In genomic region chr9:16030513-16031185, GRCh38 we compare ENCODE assay signal across 8 cellular contexts.
DNase-seq lines count a peak whose midpoint lies in the region; ATAC-seq and TF ChIP-seq lines count a peak whose summit lies in the region.

No MANE protein-coding gene starts in this region.

- H3K4me3 ChIP-seq in Panc1 (ENCODE audit: low read depth in 2 of 2, low read length in 2 of 2) (no peak overlapping the region), psoas muscle (no peak overlapping the region)

- CTCF ChIA-PET in Panc1 (lab: Charles Lee) = no interaction called here

- POLR2A ChIA-PET in Panc1 (lab: Charles Lee) = no interaction called here

- H3K27ac ChIP-seq in Panc1 (ENCODE audit: low read length) = no peak overlapping the region
- no peak overlapping the region for H3K27ac ChIP-seq in foreskin keratinocyte
- no peak overlapping the region for H3K27ac ChIP-seq in psoas muscle

- intact Hi-C loops in Panc1 (cut with micrococcal nuclease; ENCODE audit: unreplicated experiment) = no loop called here
- intact Hi-C loops in psoas muscle (cut with DNase I) = no loop called here

- H3K36me3 ChIP-seq in Panc1 (ENCODE audit: control insufficient read depth, insufficient read depth, low read length) = no peaks in the 10 kb centered on the region
- H3K36me3 ChIP-seq in psoas muscle (ENCODE audit: insufficient read depth in 1 of 2, low read depth in 1 of 2) = no peaks in the 10 kb centered on the region

- peak; percentile 95 for ATAC-seq in HG02798 (IDR thresholded peaks at IDR 0.05; ENCODE audit: poor library complexity, unreplicated experiment)
- ATAC-seq in Panc1 = peak; percentile 84; the same call in 1 of the 2 replicates
- ATAC-seq in foreskin keratinocyte = peak; percentile 81
- ATAC-seq in psoas muscle = no peak

- WGBS in psoas muscle, 3 donors = 88 to 93% (median 90%) methylated on average over 8 of the region's 8 CpGs

- DNase-seq in activated CD8-positive, alpha-beta memory T cell treated with anti-CD3 and anti-CD28 coated beads for 48 hours (ENCODE audit: low read depth in 2 of 3, low spot score in 2 of 3) = peak in 2 of 3 experiments; percentile 9 to 12
- no peak for DNase-seq in activated CD8-positive, alpha-beta memory T cell treated with anti-CD3 and anti-CD28 coated beads for 24 hours
- DNase-seq in Panc1 (ENCODE audit: low read depth, low spot score) (peak; percentile 10), foreskin keratinocyte (peak; percentile 47 to 71), NCI-H774 (lab: John Stamatoyannopoulos, UW) (no peak), psoas muscle (no peak), DMS79 (lab: John Stamatoyannopoulos, UW) (no peak)

- BruUV-seq in Panc1 (replicated peaks; lab: Mats Ljungman, UMichigan) = no TSS peak

- in situ Hi-C loops in Panc1 (cut with HindIII; ENCODE audit: low pct_unique_long_range_greater_than_20kb, low sequenced_read_pairs) = no loop called here

- H3K27me3 ChIP-seq in Panc1 (ENCODE audit: control insufficient read depth, insufficient read depth, low read length) (no peaks in the 10 kb centered on the region), foreskin keratinocyte (no peaks in the 10 kb centered on the region), psoas muscle (ENCODE audit: insufficient read depth in 3 of 3, low read length in 2 of 3) (peaks cover 0 to 1% (median 0%) of the 10 kb centered on the region in 3 donors)

- TF ChIP-seq CTCF in Panc1 (IDR thresholded peaks at IDR 0.05) (no peak), foreskin keratinocyte (conservative IDR thresholded peaks at IDR 0.05) (no peak), psoas muscle (IDR thresholded peaks at IDR 0.05) (no peak)

- H3K9me3 ChIP-seq in Panc1 (ENCODE audit: control insufficient read depth, insufficient read depth, low read depth, low read length) = no peaks in the 10 kb centered on the region
- H3K9me3 ChIP-seq in psoas muscle = no peaks in the 10 kb centered on the region

- no peaks in the 10 kb centered on the region for H3K4me1 ChIP-seq in Panc1 (ENCODE audit: control insufficient read depth, insufficient read depth, low read length)
- H3K4me1 ChIP-seq in foreskin keratinocyte = peaks cover 10% of the 10 kb centered on the region
- H3K4me1 ChIP-seq in psoas muscle = no peaks in the 10 kb centered on the region

Comparison
In these comparisons a context has a peak if more than half of its experiments do, and no peak if none do; other contexts are left out.
1. DNase-seq: peak in activated CD8-positive, alpha-beta memory T cell treated with anti-CD3 and anti-CD28 coated beads for 48 hours (2 of 3), Panc1 (single experiment) and foreskin keratinocyte (2 of 2); none in activated CD8-positive, alpha-beta memory T cell treated with anti-CD3 and anti-CD28 coated beads for 24 hours (single experiment), NCI-H774 (single experiment), psoas muscle (0 of 2) and DMS79 (single experiment).
2. ATAC-seq: peak in HG02798 (single experiment), Panc1 (single experiment) and foreskin keratinocyte (single experiment); none in psoas muscle (0 of 4).